In genomic region chrX:65874765-65875164, GRCh38 we compare ENCODE assay signal across 1 cellular context.
TF ChIP-seq lines count a peak whose summit lies in the region.

No MANE protein-coding gene starts in this region.

TF ChIP-seq in K562, 482 proteins besides CTCF, POLR2A, EP300 and RAD21 (continued from another document):
- TF ChIP-seq MAFG (tag; conservative IDR thresholded peaks at IDR 0.05) = peak; percentile 60
- TF ChIP-seq ZNF592 (IDR thresholded peaks at IDR 0.05) = peak; percentile 19; the same call in 1 of the 2 replicates
- TF ChIP-seq SMARCA4 (IDR thresholded peaks at IDR 0.05) = peak; percentile 52
- TF ChIP-seq NFE2 (IDR thresholded peaks at IDR 0.05; ENCODE audit: low read depth) = peak; percentile 84
